In genomic region chr9:27500902-27501301, GRCh38 we compare ENCODE assay signal across 17 cellular contexts. TPM values are rescaled to one million over a fixed set of nuclear protein-coding genes. Genes with fewer than 3 reads are reported as not detected.
"Had no signal": no experiment of that assay in that cellular context is flagged by ENCODE, and none has a peak within 500 bp of the region (broad histone marks: within the 10 kb centered on the region; RNA-seq: fewer than 3 reads in every experiment).

No MANE protein-coding gene starts in this region.

RNA-seq across cellular contexts. Expression of gene IFNK, which starts 23.2 kb away (rescaled TPM):
- total RNA-seq: activated CD4-positive, alpha-beta memory T cell treated with anti-CD3 and anti-CD28 coated beads, Interleukin-2, amount 10 ng/mL, durations not matched to agents 7 days and 5 days; activated CD4-positive, alpha-beta T cell treated with anti-CD3 and anti-CD28 coated beads for 36 hours; activated CD4-positive, alpha-beta T cell treated with anti-CD3 and anti-CD28 coated beads, Interleukin-2, amount 10 ng/mL, durations not matched to agents 7 days and 5 days; activated CD8-positive, alpha-beta memory T cell treated with anti-CD3 and anti-CD28 coated beads, Interleukin-2, amount 10 ng/mL, durations not matched to agents 7 days and 5 days; activated CD8-positive, alpha-beta T cell treated with anti-CD3 and anti-CD28 coated beads, Interleukin-2, amount 10 ng/mL, durations not matched to agents 7 days and 5 days; activated naive CD4-positive, alpha-beta T cell treated with anti-CD3 and anti-CD28 coated beads, Interleukin-2, amount 50 U/mL, for 72 hours; activated naive CD8-positive, alpha-beta T cell treated with anti-CD3 and anti-CD28 coated beads for 36 hours; activated T-cell treated with anti-CD3 and anti-CD28 coated beads, Interleukin-2, amount 50 U/mL, for 4 hours; activated T-cell treated with anti-CD3 and anti-CD28 coated beads, Interleukin-2, amount 50 U/mL, for 72 hours; activated T-helper 1 cell treated with anti-CD3 and anti-CD28 coated beads, Interleukin-12 subunit alpha, Interleukin-12 subunit beta, Interleukin-2, Interleukin-4 antibody, amounts not matched to agents 30 ng/mL and 10 ng/mL and 1 ng/mL, durations not matched to agents 14 hours and 24 hours and 36 hours; activated T-helper 17 cell treated with anti-CD3 and anti-CD28 coated beads, Interleukin-2, amount 50 U/mL, for 72 hours; adrenal gland; aorta; astrocyte; body of pancreas; breast epithelium; cardiac septum had no signal
- polyA plus RNA-seq: adrenal gland, aorta had no signal
